Comparison of ENCODE assay signal across 8 cellular contexts in the genomic region with DNA sequence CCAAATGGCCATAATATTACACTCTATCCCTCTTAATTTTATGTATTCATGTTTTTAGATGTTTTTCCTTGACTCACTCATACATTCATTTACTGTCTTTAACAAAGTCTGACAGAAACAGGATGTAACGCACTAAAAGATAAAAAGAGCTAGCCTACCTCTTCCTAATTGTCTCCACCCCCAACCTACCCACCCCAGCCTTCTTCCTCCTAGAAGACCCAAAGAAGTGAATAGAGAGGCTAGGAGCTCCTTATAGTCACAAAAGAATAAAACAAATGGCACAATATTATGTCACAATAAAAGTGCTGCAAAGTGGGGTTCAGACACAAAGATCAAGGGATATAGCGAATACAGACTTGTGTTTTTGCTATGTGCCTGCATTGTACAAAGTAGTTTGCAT. TPM values are rescaled to one million over a fixed set of nuclear protein-coding genes. Genes with fewer than 3 reads are reported as not detected.
DNase-seq lines count a peak whose midpoint lies in the region; ATAC-seq, FAIRE-seq and TF ChIP-seq lines count a peak whose summit lies in the region.

No MANE protein-coding gene starts in this region.

- H3K9me3 ChIP-seq in BLaER1, result no peaks in the 10 kb centered on the region
- H3K9me3 ChIP-seq in MM.1S (replicated peaks; ENCODE audit: insufficient read depth, low read length), result no peaks in the 10 kb centered on the region

- H3K36me3 ChIP-seq in BLaER1, result peaks cover 37% of the 10 kb centered on the region
- peaks cover 6% of the 10 kb centered on the region for H3K36me3 ChIP-seq in MM.1S (replicated peaks; ENCODE audit: insufficient read depth, low read length)

- no peak for TF ChIP-seq CTCF in MM.1S (IDR thresholded peaks at IDR 0.05; ENCODE audit: low read length)

- H3K9ac ChIP-seq in BLaER1 (peak overlapping the region; percentile 99), MM.1S (ENCODE audit: low read length) (peak overlapping the region; percentile 99)

- no peaks in the 10 kb centered on the region for H3K9me3 Mint-ChIP-seq in dendritic cell treated with granulocyte-macrophage colony-stimulating factor and Interleukin-4, amounts not matched to agents 40 ng/mL and 50 ng/mL, for 4 days
- no peaks in the 10 kb centered on the region for H3K9me3 Mint-ChIP-seq in natural killer cell treated with Interleukin-12 subunit alpha and Interleukin-12 subunit beta and Interleukin-15 and Interleukin-18, amount 100 ng/mL, for 72 hours

- ATAC-seq in natural killer cell treated with Interleukin-12 subunit alpha and Interleukin-12 subunit beta and Interleukin-15 and Interleukin-18, amount 100 ng/mL, for 72 hours, result no peak
- no peak for ATAC-seq in GM19452 (IDR thresholded peaks at IDR 0.05; ENCODE audit: unreplicated experiment)

- peak overlapping the region; percentile 88 for H3K4me3 ChIP-seq in BLaER1
- H3K4me3 ChIP-seq in MM.1S (ENCODE audit: low read length), result peak overlapping the region; percentile 88

- H3K27me3 ChIP-seq in BLaER1 (no peaks in the 10 kb centered on the region), MM.1S (replicated peaks; ENCODE audit: insufficient read depth, low read length) (no peaks in the 10 kb centered on the region)

- peaks cover 54% of the 10 kb centered on the region for H3K36me3 Mint-ChIP-seq in dendritic cell treated with granulocyte-macrophage colony-stimulating factor and Interleukin-4, amounts not matched to agents 40 ng/mL and 50 ng/mL, for 4 days (ENCODE audit: low read depth)
- peaks cover 13% of the 10 kb centered on the region for H3K36me3 Mint-ChIP-seq in natural killer cell treated with Interleukin-12 subunit alpha and Interleukin-12 subunit beta and Interleukin-15 and Interleukin-18, amount 100 ng/mL, for 72 hours

- H4K20me1 ChIP-seq in BLaER1, result no peaks in the 10 kb centered on the region
- H4K20me1 ChIP-seq in MM.1S (ENCODE audit: insufficient read depth, low read length), result no peaks in the 10 kb centered on the region

- peaks cover 34% of the 10 kb centered on the region for H3K4me1 ChIP-seq in BLaER1
- H3K4me1 ChIP-seq in MM.1S (ENCODE audit: low read length), result peaks cover 26% of the 10 kb centered on the region

- no peak for FAIRE-seq in RCC 7860 (lab: Jason Lieb, UNC)

- peak overlapping the region; percentile 99 for H3K27ac Mint-ChIP-seq in dendritic cell treated with granulocyte-macrophage colony-stimulating factor and Interleukin-4, amounts not matched to agents 40 ng/mL and 50 ng/mL, for 4 days
- peak overlapping the region; percentile 94 to 98 for H3K27ac Mint-ChIP-seq in natural killer cell treated with Interleukin-12 subunit alpha and Interleukin-12 subunit beta and Interleukin-15 and Interleukin-18, amount 100 ng/mL, for 72 hours

- H3K4me2 ChIP-seq in BLaER1 (peak overlapping the region; percentile 87), MM.1S (ENCODE audit: low read depth, low read length) (peak overlapping the region; percentile 77)

- H3K4me3 Mint-ChIP-seq in dendritic cell treated with granulocyte-macrophage colony-stimulating factor and Interleukin-4, amounts not matched to agents 40 ng/mL and 50 ng/mL, for 4 days, result peak overlapping the region; percentile 91
- peak overlapping the region; percentile 97 for H3K4me3 Mint-ChIP-seq in natural killer cell treated with Interleukin-12 subunit alpha and Interleukin-12 subunit beta and Interleukin-15 and Interleukin-18, amount 100 ng/mL, for 72 hours

- intact Hi-C loops in dendritic cell treated with granulocyte-macrophage colony-stimulating factor and Interleukin-4, amounts not matched to agents 40 ng/mL and 50 ng/mL, for 4 days (cut with micrococcal nuclease), result no loop called here

- no peaks in the 10 kb centered on the region for H3K27me3 Mint-ChIP-seq in dendritic cell treated with granulocyte-macrophage colony-stimulating factor and Interleukin-4, amounts not matched to agents 40 ng/mL and 50 ng/mL, for 4 days
- no peaks in the 10 kb centered on the region for H3K27me3 Mint-ChIP-seq in natural killer cell treated with Interleukin-12 subunit alpha and Interleukin-12 subunit beta and Interleukin-15 and Interleukin-18, amount 100 ng/mL, for 72 hours

- H3K79me2 ChIP-seq in MM.1S (ENCODE audit: low read length), result peaks cover 75% of the 10 kb centered on the region

- DNase-seq in MM.1S, result no peak
- no peak for DNase-seq in natural killer cell treated with Interleukin-12 subunit alpha and Interleukin-12 subunit beta and Interleukin-15 and Interleukin-18, amount 100 ng/mL, for 72 hours (ENCODE audit: low spot score)
- no peak for DNase-seq in RCC 7860 (ENCODE audit: low spot score)
- no peak for DNase-seq in NK-92 treated with Interleukin-12 subunit alpha and Interleukin-12 subunit beta, amount 100 ng/mL, for 24 hours (lab: John Stamatoyannopoulos, UW)
- DNase-seq in OCI-M1 (lab: John Stamatoyannopoulos, UW), result no peak

- no peaks in the 10 kb centered on the region for H3K9me2 ChIP-seq in MM.1S (replicated peaks; ENCODE audit: insufficient read depth, low read length)

- peak overlapping the region; percentile 100 for H3K27ac ChIP-seq in BLaER1
- H3K27ac ChIP-seq in MM.1S (ENCODE audit: low read length), result no peak overlapping the region

- H2AFZ ChIP-seq in MM.1S (ENCODE audit: low read length), result peak overlapping the region; percentile 78; the same call in 1 of the 2 replicates

- H3K4me1 Mint-ChIP-seq in dendritic cell treated with granulocyte-macrophage colony-stimulating factor and Interleukin-4, amounts not matched to agents 40 ng/mL and 50 ng/mL, for 4 days (ENCODE audit: low read depth), result peaks cover 22% of the 10 kb centered on the region
- H3K4me1 Mint-ChIP-seq in natural killer cell treated with Interleukin-12 subunit alpha and Interleukin-12 subunit beta and Interleukin-15 and Interleukin-18, amount 100 ng/mL, for 72 hours (ENCODE audit: low read depth in 2 of 2), result peaks cover 16 to 29% of the 10 kb centered on the region in 2 donors

- no peaks in the 10 kb centered on the region; the same call in 1 of the 2 replicates for H3F3A ChIP-seq in MM.1S (ENCODE audit: insufficient read depth, low read length)

RNA-seq across cellular contexts. Expression of gene NOL8, which starts 0.7 kb away (rescaled TPM):
- total RNA-seq in natural killer cell treated with Interleukin-12 subunit alpha and Interleukin-12 subunit beta and Interleukin-15 and Interleukin-18, amount 100 ng/mL, for 72 hours, result 10 to 100 TPM; 51.1 to 68.7 TPM

RNA-seq across cellular contexts. Expression of gene CENPP, which starts 1.3 kb away (rescaled TPM):
- total RNA-seq in natural killer cell treated with Interleukin-12 subunit alpha and Interleukin-12 subunit beta and Interleukin-15 and Interleukin-18, amount 100 ng/mL, for 72 hours, result 10 to 100 TPM; 14.7 to 38.8 TPM

RNA-seq across cellular contexts. Expression of gene IARS1, which starts 31.0 kb away (rescaled TPM):
- total RNA-seq in natural killer cell treated with Interleukin-12 subunit alpha and Interleukin-12 subunit beta and Interleukin-15 and Interleukin-18, amount 100 ng/mL, for 72 hours, result 100 to 1,000 TPM; 138 to 246 TPM
